1 cellular context compared by ENCODE assay signal in the genomic region with DNA sequence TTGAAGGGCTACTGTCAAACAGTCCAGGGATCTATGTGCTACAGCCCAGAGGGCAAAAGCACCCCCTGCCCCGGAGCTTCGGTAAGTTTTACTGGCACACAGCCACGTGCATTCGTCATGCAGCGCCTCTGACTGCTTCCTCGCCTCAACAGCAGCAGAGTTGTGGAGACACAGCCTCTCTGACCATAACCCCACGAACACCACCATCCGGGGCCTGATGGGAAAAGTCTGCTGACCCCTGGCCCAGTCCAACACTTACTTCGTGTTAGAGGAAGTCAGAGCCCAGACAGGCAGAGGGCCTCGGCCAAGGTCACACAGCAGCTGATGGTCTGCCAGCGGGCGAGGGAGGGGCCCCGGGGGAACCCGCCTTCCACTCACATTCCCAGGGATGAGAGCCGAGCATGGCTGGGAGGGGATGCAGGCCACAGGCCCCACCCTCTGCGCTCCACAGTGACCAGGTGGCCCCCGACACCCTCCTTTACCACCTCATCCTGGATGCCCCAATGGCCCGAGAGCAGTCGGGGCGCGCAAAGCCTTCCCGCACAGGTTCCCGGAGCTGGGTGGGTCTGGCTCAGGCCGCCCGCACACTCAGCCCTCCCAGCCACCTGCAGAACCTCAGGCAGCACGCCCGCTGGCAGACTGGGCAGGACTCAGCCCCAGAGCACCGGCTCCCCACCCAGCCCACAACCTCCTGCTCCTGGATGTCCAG.
TF ChIP-seq lines count a peak whose summit lies in the region.

No MANE protein-coding gene starts in this region.

TF ChIP-seq in HEK293, 187 proteins besides CTCF, POLR2A, EP300 and RAD21 (continued from another document and continues in another):
- TF ChIP-seq, protein P1, sequence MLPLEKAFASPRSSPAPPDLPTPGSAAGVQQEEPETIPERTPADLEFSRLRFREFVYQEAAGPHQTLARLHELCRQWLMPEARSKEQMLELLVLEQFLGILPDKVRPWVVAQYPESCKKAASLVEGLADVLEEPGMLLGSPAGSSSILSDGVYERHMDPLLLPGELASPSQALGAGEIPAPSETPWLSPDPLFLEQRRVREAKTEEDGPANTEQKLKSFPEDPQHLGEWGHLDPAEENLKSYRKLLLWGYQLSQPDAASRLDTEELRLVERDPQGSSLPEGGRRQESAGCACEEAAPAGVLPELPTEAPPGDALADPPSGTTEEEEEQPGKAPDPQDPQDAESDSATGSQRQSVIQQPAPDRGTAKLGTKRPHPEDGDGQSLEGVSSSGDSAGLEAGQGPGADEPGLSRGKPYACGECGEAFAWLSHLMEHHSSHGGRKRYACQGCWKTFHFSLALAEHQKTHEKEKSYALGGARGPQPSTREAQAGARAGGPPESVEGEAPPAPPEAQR (tag by site-specific recombination; IDR thresholded peaks at IDR 0.05), result no peak
- TF ChIP-seq, protein P2, sequence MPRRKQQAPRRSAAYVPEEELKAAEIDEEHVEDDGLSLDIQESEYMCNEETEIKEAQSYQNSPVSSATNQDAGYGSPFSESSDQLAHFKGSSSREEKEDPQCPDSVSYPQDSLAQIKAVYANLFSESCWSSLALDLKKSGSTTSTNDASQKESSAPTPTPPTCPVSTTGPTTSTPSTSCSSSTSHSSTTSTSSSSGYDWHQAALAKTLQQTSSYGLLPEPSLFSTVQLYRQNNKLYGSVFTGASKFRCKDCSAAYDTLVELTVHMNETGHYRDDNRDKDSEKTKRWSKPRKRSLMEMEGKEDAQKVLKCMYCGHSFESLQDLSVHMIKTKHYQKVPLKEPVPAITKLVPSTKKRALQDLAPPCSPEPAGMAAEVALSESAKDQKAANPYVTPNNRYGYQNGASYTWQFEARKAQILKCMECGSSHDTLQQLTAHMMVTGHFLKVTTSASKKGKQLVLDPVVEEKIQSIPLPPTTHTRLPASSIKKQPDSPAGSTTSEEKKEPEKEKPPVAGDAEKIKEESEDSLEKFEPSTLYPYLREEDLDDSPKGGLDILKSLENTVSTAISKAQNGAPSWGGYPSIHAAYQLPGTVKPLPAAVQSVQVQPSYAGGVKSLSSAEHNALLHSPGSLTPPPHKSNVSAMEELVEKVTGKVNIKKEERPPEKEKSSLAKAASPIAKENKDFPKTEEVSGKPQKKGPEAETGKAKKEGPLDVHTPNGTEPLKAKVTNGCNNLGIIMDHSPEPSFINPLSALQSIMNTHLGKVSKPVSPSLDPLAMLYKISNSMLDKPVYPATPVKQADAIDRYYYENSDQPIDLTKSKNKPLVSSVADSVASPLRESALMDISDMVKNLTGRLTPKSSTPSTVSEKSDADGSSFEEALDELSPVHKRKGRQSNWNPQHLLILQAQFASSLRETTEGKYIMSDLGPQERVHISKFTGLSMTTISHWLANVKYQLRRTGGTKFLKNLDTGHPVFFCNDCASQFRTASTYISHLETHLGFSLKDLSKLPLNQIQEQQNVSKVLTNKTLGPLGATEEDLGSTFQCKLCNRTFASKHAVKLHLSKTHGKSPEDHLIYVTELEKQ (tag by site-specific recombination; IDR thresholded peaks at IDR 0.05; ENCODE audit: borderline replicate concordance), result no peak
- no peak for TF ChIP-seq ZNF501 (tag by site-specific recombination; IDR thresholded peaks at IDR 0.05)
- no peak for TF ChIP-seq ZNF837 (tag by site-specific recombination; IDR thresholded peaks at IDR 0.05)
- TF ChIP-seq EGR2 (tag by site-specific recombination; IDR thresholded peaks at IDR 0.05; ENCODE audit: low read depth), result no peak
- TF ChIP-seq, protein P3, sequence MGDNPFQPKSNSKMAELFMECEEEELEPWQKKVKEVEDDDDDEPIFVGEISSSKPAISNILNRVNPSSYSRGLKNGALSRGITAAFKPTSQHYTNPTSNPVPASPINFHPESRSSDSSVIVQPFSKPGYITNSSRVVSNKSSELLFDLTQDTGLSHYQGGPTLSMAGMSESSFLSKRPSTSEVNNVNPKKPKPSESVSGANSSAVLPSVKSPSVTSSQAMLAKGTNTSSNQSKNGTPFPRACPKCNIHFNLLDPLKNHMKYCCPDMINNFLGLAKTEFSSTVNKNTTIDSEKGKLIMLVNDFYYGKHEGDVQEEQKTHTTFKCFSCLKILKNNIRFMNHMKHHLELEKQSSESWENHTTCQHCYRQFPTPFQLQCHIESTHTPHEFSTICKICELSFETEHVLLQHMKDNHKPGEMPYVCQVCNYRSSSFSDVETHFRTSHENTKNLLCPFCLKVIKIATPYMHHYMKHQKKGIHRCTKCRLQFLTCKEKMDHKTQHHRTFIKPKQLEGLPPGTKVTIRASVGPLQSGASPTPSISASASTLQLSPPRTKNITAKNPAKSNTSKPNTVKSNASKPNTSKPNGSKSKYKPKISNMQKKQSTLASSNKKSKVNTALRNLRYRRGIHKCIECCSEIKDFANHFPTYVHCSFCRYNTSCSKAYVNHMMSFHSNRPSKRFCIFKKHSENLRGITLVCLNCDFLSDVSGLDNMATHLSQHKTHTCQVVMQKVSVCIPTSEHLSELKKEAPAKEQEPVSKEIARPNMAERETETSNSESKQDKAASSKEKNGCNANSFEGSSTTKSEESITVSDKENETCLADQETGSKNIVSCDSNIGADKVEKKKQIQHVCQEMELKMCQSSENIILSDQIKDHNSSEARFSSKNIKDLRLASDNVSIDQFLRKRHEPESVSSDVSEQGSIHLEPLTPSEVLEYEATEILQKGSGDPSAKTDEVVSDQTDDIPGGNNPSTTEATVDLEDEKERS (tag by site-specific recombination; IDR thresholded peaks at IDR 0.05), result no peak
- TF ChIP-seq KLF9 (tag by site-specific recombination; IDR thresholded peaks at IDR 0.05; ENCODE audit: low read depth), result no peak
- no peak for TF ChIP-seq ZNF747 (tag by site-specific recombination; IDR thresholded peaks at IDR 0.05)
- no peak for TF ChIP-seq TCF7L2 (IDR thresholded peaks at IDR 0.05; ENCODE audit: borderline replicate concordance, low read depth, low read length)
- TF ChIP-seq ZEB2 (tag by site-specific recombination; IDR thresholded peaks at IDR 0.05), result no peak
- TF ChIP-seq, protein P4, sequence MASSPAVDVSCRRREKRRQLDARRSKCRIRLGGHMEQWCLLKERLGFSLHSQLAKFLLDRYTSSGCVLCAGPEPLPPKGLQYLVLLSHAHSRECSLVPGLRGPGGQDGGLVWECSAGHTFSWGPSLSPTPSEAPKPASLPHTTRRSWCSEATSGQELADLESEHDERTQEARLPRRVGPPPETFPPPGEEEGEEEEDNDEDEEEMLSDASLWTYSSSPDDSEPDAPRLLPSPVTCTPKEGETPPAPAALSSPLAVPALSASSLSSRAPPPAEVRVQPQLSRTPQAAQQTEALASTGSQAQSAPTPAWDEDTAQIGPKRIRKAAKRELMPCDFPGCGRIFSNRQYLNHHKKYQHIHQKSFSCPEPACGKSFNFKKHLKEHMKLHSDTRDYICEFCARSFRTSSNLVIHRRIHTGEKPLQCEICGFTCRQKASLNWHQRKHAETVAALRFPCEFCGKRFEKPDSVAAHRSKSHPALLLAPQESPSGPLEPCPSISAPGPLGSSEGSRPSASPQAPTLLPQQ (tag by site-specific recombination; IDR thresholded peaks at IDR 0.05), result 0 out of 2 replicates have a peak, but pooled peaks have one; percentile 4
- TF ChIP-seq ZNF24 (tag by site-specific recombination; IDR thresholded peaks at IDR 0.05), result no peak
- TF ChIP-seq MYNN (tag by site-specific recombination; IDR thresholded peaks at IDR 0.05; ENCODE audit: borderline replicate concordance), result no peak
- TF ChIP-seq ZBTB17 (tag by site-specific recombination; IDR thresholded peaks at IDR 0.05), result peak; percentile 29; the same call in 1 of the 2 replicates
- 0 out of 2 replicates have a peak, but pooled peaks have one; percentile 22 for TF ChIP-seq ZBTB21 (tag by site-specific recombination; IDR thresholded peaks at IDR 0.05)
- no peak for TF ChIP-seq ZNF169 (tag by site-specific recombination; IDR thresholded peaks at IDR 0.05)
- TF ChIP-seq BCL11A (tag by site-specific recombination; IDR thresholded peaks at IDR 0.05; ENCODE audit: low read depth), result peak; percentile 12; the same call in 1 of the 2 replicates
- TF ChIP-seq ZNF561 (tag by site-specific recombination; IDR thresholded peaks at IDR 0.05; ENCODE audit: borderline replicate concordance), result no peak
- TF ChIP-seq, protein P5, sequence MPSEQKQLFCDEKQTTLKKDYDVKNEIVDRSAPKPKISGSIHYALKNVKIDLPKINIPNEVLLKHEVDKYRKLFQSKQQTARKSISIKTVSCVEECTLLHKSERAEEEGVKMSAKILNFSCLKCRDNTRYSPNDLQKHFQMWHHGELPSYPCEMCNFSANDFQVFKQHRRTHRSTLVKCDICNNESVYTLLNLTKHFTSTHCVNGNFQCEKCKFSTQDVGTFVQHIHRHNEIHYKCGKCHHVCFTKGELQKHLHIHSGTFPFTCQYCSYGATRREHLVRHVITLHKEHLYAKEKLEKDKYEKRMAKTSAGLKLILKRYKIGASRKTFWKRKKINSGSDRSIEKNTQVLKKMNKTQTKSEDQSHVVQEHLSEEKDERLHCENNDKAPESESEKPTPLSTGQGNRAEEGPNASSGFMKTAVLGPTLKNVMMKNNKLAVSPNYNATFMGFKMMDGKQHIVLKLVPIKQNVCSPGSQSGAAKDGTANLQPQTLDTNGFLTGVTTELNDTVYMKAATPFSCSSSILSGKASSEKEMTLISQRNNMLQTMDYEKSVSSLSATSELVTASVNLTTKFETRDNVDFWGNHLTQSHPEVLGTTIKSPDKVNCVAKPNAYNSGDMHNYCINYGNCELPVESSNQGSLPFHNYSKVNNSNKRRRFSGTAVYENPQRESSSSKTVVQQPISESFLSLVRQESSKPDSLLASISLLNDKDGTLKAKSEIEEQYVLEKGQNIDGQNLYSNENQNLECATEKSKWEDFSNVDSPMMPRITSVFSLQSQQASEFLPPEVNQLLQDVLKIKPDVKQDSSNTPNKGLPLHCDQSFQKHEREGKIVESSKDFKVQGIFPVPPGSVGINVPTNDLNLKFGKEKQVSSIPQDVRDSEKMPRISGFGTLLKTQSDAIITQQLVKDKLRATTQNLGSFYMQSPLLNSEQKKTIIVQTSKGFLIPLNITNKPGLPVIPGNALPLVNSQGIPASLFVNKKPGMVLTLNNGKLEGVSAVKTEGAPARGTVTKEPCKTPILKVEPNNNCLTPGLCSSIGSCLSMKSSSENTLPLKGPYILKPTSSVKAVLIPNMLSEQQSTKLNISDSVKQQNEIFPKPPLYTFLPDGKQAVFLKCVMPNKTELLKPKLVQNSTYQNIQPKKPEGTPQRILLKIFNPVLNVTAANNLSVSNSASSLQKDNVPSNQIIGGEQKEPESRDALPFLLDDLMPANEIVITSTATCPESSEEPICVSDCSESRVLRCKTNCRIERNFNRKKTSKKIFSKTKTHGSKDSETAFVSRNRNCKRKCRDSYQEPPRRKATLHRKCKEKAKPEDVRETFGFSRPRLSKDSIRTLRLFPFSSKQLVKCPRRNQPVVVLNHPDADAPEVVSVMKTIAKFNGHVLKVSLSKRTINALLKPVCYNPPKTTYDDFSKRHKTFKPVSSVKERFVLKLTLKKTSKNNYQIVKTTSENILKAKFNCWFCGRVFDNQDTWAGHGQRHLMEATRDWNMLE (tag by site-specific recombination; conservative IDR thresholded peaks at IDR 0.05; ENCODE audit: low read depth), result no peak
- no peak for TF ChIP-seq ZNF621 (tag by site-specific recombination; IDR thresholded peaks at IDR 0.05)
- no peak for TF ChIP-seq HOXA7 (CRISPR knock-in tag; IDR thresholded peaks at IDR 0.05; ENCODE audit: borderline replicate concordance)
- TF ChIP-seq, protein P6, sequence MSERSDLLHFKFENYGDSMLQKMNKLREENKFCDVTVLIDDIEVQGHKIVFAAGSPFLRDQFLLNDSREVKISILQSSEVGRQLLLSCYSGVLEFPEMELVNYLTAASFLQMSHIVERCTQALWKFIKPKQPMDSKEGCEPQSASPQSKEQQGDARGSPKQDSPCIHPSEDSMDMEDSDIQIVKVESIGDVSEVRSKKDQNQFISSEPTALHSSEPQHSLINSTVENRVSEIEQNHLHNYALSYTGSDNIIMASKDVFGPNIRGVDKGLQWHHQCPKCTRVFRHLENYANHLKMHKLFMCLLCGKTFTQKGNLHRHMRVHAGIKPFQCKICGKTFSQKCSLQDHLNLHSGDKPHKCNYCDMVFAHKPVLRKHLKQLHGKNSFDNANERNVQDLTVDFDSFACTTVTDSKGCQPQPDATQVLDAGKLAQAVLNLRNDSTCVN (tag by site-specific recombination; optimal IDR thresholded peaks at IDR 0.05), result no peak
- no peak for TF ChIP-seq ZNF624 (tag by site-specific recombination; IDR thresholded peaks at IDR 0.05)
- TF ChIP-seq, protein P7, sequence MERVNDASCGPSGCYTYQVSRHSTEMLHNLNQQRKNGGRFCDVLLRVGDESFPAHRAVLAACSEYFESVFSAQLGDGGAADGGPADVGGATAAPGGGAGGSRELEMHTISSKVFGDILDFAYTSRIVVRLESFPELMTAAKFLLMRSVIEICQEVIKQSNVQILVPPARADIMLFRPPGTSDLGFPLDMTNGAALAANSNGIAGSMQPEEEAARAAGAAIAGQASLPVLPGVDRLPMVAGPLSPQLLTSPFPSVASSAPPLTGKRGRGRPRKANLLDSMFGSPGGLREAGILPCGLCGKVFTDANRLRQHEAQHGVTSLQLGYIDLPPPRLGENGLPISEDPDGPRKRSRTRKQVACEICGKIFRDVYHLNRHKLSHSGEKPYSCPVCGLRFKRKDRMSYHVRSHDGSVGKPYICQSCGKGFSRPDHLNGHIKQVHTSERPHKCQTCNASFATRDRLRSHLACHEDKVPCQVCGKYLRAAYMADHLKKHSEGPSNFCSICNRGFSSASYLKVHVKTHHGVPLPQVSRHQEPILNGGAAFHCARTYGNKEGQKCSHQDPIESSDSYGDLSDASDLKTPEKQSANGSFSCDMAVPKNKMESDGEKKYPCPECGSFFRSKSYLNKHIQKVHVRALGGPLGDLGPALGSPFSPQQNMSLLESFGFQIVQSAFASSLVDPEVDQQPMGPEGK (tag by site-specific recombination; IDR thresholded peaks at IDR 0.05), result peak; percentile 73; the same call in 1 of the 2 replicates
- no peak for TF ChIP-seq ZNF37A (tag by site-specific recombination; IDR thresholded peaks at IDR 0.05)
- TF ChIP-seq ZFP41 (tag by site-specific recombination; IDR thresholded peaks at IDR 0.05; ENCODE audit: borderline replicate concordance), result no peak
- no peak for TF ChIP-seq ZNF19 (tag by site-specific recombination; IDR thresholded peaks at IDR 0.05; ENCODE audit: low read depth)
- TF ChIP-seq ZNF629 (tag by site-specific recombination; IDR thresholded peaks at IDR 0.05), result peak; percentile 75; the same call in 1 of the 2 replicates
- TF ChIP-seq, protein P8, sequence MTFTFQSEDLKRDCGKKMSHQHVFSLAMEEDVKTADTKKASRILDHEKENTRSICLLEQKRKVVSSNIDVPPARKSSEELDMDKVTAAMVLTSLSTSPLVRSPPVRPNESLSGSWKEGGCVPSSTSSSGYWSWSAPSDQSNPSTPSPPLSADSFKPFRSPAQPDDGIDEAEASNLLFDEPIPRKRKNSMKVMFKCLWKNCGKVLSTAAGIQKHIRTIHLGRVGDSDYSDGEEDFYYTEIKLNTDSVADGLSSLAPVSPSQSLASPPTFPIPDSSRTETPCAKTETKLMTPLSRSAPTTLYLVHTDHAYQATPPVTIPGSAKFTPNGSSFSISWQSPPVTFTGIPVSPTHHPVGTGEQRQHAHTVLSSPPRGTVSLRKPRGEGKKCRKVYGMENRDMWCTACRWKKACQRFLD (tag by site-specific recombination; IDR thresholded peaks at IDR 0.05), result no peak
- no peak for TF ChIP-seq ZNF664 (tag by site-specific recombination; IDR thresholded peaks at IDR 0.05)
- no peak for TF ChIP-seq SETDB1 (IDR thresholded peaks at IDR 0.05; ENCODE audit: insufficient read length, low read length)
- TF ChIP-seq ZNF416 (tag by site-specific recombination; IDR thresholded peaks at IDR 0.05), result no peak
- TF ChIP-seq IKZF3 (tag by site-specific recombination; IDR thresholded peaks at IDR 0.05), result 0 out of 2 replicates have a peak, but pooled peaks have one; percentile 28
- TF ChIP-seq ZNF777 (tag by site-specific recombination; IDR thresholded peaks at IDR 0.05; ENCODE audit: borderline replicate concordance), result no peak
- TF ChIP-seq GLIS1 (tag by site-specific recombination; IDR thresholded peaks at IDR 0.05), result no peak
- TF ChIP-seq ZBTB20 (tag by site-specific recombination; IDR thresholded peaks at IDR 0.05), result peak; percentile 49
- no peak for TF ChIP-seq HOXC10 (CRISPR knock-in tag; IDR thresholded peaks at IDR 0.05)
- TF ChIP-seq ZNF138 (tag by site-specific recombination; IDR thresholded peaks at IDR 0.05; ENCODE audit: borderline replicate concordance), result no peak
- TF ChIP-seq ZNF660 (tag by site-specific recombination; IDR thresholded peaks at IDR 0.05), result peak; percentile 83
